In the genomic region with DNA sequence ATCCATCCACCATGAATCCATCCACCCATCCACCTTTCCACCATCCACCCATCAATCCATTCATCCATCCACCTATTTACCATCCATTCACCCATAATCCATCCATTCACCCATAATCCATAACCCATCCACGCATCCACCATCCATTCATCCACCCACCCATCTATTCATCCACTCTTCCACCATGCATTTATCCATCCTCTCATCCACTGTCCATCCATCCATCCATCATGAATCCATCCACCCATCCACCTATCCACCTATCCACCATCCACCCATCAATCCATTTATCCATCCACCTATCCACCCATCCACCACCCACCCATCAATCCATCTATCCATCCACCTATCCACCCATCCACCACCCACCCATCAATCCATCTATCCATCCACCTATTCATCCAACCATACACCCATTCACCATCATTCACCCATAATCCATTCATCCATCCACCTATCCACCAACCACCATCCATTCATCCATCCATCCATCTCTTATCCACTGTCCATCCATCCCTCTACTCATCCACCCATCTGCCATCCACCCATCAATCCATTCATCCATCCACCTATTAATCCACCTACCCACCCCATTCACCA, we compare ENCODE assay signal across 36 cellular contexts.
"Had no signal": no experiment of that assay in that cellular context is flagged by ENCODE, and none has a peak within 500 bp of the region (broad histone marks: within the 10 kb centered on the region; RNA-seq: fewer than 3 reads in every experiment).

No MANE protein-coding gene starts in this region.

- H3K27me3 ChIP-seq: MG63 had no signal

- H3K36me3 ChIP-seq: MG63 had no signal

- DNase-seq: Kasumi-1, MG63, MM.1S, MV-4-11, NCI-H1048, NCI-H1092, NCI-H1092 treated with DMSO at 0.1 percent for 48 hours, NCI-H1105, NCI-H1105 treated with DMSO at 0.1 percent for 48 hours, NCI-H1417, NCI-H1417 treated with DMSO at 0.1 percent for 48 hours, NCI-H1436, NCI-H1436 treated with DMSO at 0.1 percent for 48 hours, NCI-H146, NCI-H1694, NCI-H1694 treated with DMSO at 0.1 percent for 48 hours, NCI-H187, NCI-H187 treated with DMSO at 0.1 percent for 48 hours, NCI-H1930, NCI-H2029, NCI-H2029 treated with DMSO at 0.1 percent for 48 hours, NCI-H2081, NCI-H2081 treated with DMSO at 0.1 percent for 48 hours, NCI-H2107, NCI-H2171 treated with DMSO at 0.1 percent for 48 hours, NCI-H2227 treated with DMSO at 0.1 percent for 48 hours, NCI-H226, NCI-H345, NCI-H446, NCI-H446 treated with DMSO at 0.1 percent for 48 hours, NCI-H510A, NCI-H510A treated with DMSO at 0.1 percent for 48 hours, NCI-H524, NCI-H524 treated with DMSO at 0.1 percent for 48 hours, NCI-H526, NCI-H526 treated with DMSO at 0.1 percent for 48 hours had no signal

- H3K4me3 ChIP-seq: MG63 had no signal

- H3K9me3 ChIP-seq: MG63 had no signal
